ENCODE assay signal across 1 cellular context in the genomic region with DNA sequence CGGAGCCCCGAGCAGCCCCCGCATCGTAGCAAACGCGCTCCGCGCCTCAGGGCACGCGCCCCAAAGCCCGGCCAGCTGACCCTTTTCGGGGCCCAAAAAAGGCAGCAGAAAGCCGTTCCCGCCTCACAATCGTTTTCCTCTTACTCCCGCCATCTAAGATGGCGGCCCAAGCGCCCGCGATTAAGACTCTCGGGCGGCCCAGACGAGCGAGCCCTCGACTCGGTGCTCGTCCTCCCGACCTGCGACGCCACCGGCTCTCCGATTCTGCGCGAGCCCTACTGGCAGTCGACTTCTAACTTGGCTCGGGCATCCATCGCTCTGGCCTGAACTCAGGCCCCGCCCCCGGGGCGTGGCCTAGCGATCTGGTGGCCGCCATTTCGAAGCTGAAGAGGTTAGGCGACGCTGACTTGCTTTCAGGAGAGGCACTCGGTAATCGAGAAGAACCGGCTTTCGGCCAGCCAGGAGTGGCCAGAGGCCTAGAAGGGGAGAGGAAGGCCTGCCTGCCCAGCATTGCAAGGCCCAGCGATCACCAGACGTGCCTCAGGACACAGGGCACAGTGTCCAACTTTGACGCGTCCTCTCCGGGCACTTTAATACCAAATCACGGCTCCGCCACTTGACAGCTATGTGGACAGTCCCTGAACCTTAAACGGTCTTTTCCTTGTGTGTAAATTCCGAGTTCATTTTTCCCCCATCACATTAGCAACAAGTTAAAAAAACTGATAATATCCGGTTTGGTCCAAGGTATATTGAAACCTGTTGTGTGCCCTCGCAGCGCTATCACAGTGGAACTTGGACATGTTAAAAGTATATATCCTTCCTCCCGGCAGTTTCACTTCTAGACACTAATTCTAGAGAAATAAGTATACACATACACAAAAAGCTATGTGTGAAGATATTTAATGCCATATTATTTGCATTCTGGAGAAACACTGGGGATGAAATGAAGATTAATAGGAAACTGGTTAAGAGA.
TF ChIP-seq lines count a peak whose summit lies in the region.

RAF1 (minus strand) TSS at position 182 of the 973 bp plus-strand sequence. CDS start 45,396 bp downstream, outside the sequence.

TF ChIP-seq in HepG2, 621 proteins besides CTCF, POLR2A, EP300 and RAD21 (continued from another document and continues in another):
- TF ChIP-seq ZBTB40 (IDR thresholded peaks at IDR 0.05): no peak
- TF ChIP-seq ZBTB40 (CRISPR knock-in tag; IDR thresholded peaks at IDR 0.05): no peak; the same call in 1 of the 2 replicates
- TF ChIP-seq ZFP36L2 (CRISPR knock-in tag; IDR thresholded peaks at IDR 0.05): no peak; the same call in 1 of the 2 replicates
- no peak for TF ChIP-seq KIAA2018 (CRISPR knock-in tag; IDR thresholded peaks at IDR 0.05; ENCODE audit: borderline replicate concordance)
- TF ChIP-seq ZNF816 (CRISPR knock-in tag; IDR thresholded peaks at IDR 0.05; ENCODE audit: borderline replicate concordance): no peak
- TF ChIP-seq, protein P1, sequence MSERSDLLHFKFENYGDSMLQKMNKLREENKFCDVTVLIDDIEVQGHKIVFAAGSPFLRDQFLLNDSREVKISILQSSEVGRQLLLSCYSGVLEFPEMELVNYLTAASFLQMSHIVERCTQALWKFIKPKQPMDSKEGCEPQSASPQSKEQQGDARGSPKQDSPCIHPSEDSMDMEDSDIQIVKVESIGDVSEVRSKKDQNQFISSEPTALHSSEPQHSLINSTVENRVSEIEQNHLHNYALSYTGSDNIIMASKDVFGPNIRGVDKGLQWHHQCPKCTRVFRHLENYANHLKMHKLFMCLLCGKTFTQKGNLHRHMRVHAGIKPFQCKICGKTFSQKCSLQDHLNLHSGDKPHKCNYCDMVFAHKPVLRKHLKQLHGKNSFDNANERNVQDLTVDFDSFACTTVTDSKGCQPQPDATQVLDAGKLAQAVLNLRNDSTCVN (CRISPR knock-in tag; IDR thresholded peaks at IDR 0.05; ENCODE audit: borderline replicate concordance): peak; percentile 19; the same call in 1 of the 2 replicates
- TF ChIP-seq, protein P2, sequence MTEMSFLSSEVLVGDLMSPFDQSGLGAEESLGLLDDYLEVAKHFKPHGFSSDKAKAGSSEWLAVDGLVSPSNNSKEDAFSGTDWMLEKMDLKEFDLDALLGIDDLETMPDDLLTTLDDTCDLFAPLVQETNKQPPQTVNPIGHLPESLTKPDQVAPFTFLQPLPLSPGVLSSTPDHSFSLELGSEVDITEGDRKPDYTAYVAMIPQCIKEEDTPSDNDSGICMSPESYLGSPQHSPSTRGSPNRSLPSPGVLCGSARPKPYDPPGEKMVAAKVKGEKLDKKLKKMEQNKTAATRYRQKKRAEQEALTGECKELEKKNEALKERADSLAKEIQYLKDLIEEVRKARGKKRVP (CRISPR knock-in tag; IDR thresholded peaks at IDR 0.05): peak in 1 of 2 experiments; percentile 10; a peak in 1 of 4 replicates
- no peak for TF ChIP-seq ZNF274 (CRISPR knock-in tag; IDR thresholded peaks at IDR 0.05)
- 0 out of 2 replicates have a peak, but pooled peaks have one; percentile 37 for TF ChIP-seq ATF7-NPFF (CRISPR knock-in tag; IDR thresholded peaks at IDR 0.05; ENCODE audit: low read depth)
- TF ChIP-seq LCORL (IDR thresholded peaks at IDR 0.05): no peak
- TF ChIP-seq LCORL (CRISPR knock-in tag; IDR thresholded peaks at IDR 0.05): peak; percentile 49; the same call in 1 of the 2 replicates
- peak; percentile 65 for TF ChIP-seq FOXA3 (CRISPR knock-in tag; IDR thresholded peaks at IDR 0.05)
- no peak for TF ChIP-seq ZMAT5 (CRISPR knock-in tag; IDR thresholded peaks at IDR 0.05; ENCODE audit: borderline replicate concordance, low read depth)
- TF ChIP-seq SOX6 (IDR thresholded peaks at IDR 0.05): no peak
- TF ChIP-seq SOX6 (CRISPR knock-in tag; IDR thresholded peaks at IDR 0.05): peak; percentile 59; the same call in 1 of the 2 replicates
- TF ChIP-seq, protein P3, sequence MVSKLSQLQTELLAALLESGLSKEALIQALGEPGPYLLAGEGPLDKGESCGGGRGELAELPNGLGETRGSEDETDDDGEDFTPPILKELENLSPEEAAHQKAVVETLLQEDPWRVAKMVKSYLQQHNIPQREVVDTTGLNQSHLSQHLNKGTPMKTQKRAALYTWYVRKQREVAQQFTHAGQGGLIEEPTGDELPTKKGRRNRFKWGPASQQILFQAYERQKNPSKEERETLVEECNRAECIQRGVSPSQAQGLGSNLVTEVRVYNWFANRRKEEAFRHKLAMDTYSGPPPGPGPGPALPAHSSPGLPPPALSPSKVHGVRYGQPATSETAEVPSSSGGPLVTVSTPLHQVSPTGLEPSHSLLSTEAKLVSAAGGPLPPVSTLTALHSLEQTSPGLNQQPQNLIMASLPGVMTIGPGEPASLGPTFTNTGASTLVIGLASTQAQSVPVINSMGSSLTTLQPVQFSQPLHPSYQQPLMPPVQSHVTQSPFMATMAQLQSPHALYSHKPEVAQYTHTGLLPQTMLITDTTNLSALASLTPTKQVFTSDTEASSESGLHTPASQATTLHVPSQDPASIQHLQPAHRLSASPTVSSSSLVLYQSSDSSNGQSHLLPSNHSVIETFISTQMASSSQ (IDR thresholded peaks at IDR 0.05; ENCODE audit: low read depth): no peak; the same call in 1 of the 2 replicates
- TF ChIP-seq, protein P3 (CRISPR knock-in tag; IDR thresholded peaks at IDR 0.05; ENCODE audit: borderline replicate concordance): peak; percentile 69; the same call in 1 of the 2 replicates
- TF ChIP-seq STAG1 (CRISPR knock-in tag; IDR thresholded peaks at IDR 0.05): no peak
- no peak for TF ChIP-seq HES4 (CRISPR knock-in tag; IDR thresholded peaks at IDR 0.05; ENCODE audit: borderline replicate concordance)
- peak; percentile 94; the same call in 1 of the 2 replicates for TF ChIP-seq ZNF136 (CRISPR knock-in tag; IDR thresholded peaks at IDR 0.05; ENCODE audit: low read depth)
- TF ChIP-seq ZFP36 (IDR thresholded peaks at IDR 0.05; ENCODE audit: borderline replicate concordance, low read depth, low read length, partially characterized antibody): no peak
